In genomic region chr1:24329797-24330543, GRCh38 we compare ENCODE assay signal across 26 cellular contexts. TPM values are rescaled to one million over a fixed set of nuclear protein-coding genes. Genes with fewer than 3 reads are reported as not detected.
A peak's percentile ranks its signal among the peaks of the same experiment; 100 is the strongest.
DNase-seq lines count a peak whose midpoint lies in the region; ATAC-seq and TF ChIP-seq lines count a peak whose summit lies in the region.
"Had no signal": no experiment of that assay in that cellular context is flagged by ENCODE, and none has a peak within 500 bp of the region (broad histone marks: within the 10 kb centered on the region; RNA-seq: fewer than 3 reads in every experiment).

No MANE protein-coding gene starts in this region.

- H3K27ac Mint-ChIP-seq in mesothelial cell of epicardium, result peak overlapping the region; percentile 94
- H3K27ac Mint-ChIP-seq: activated naive CD8-positive, alpha-beta T cell treated with anti-CD3 and anti-CD28 coated beads, Interleukin-2, amount 10 ng/mL, durations not matched to agents 7 days and 5 days; CD8-positive, alpha-beta memory T cell; H9 had no signal

- TF ChIP-seq EP300 in transverse colon (IDR thresholded peaks at IDR 0.05; ENCODE audit: low read depth), result no peak

- H3K4me3 ChIP-seq in RWPE2 (ENCODE audit: severe bottlenecking) (no peak overlapping the region), epithelial cell of esophagus (ENCODE audit: low read length) (no peak overlapping the region), transverse colon (no peak overlapping the region)
- H3K4me3 ChIP-seq: left lung, MG63, mucosa of descending colon, prostate gland, skin epidermis, stomach had no signal

- in situ Hi-C loops in transverse colon (cut with MboI; ENCODE audit: low pct_ligation_motif_present in 1 of 4, low pct_unique_long_range_greater_than_20kb in 1 of 4, low sequenced_read_pairs in 3 of 4), result no loop called here

- H3K4me1 Mint-ChIP-seq in mesothelial cell of epicardium, result peaks cover 41% of the 10 kb centered on the region
- H3K4me1 Mint-ChIP-seq: activated naive CD8-positive, alpha-beta T cell treated with anti-CD3 and anti-CD28 coated beads, Interleukin-2, amount 10 ng/mL, durations not matched to agents 7 days and 5 days; CD8-positive, alpha-beta memory T cell; neural crest cell had no signal

- DNase-seq in EL (peak; percentile 65), RWPE2 (ENCODE audit: low spot score) (no peak), epithelial cell of esophagus (ENCODE audit: low read depth) (peak; percentile 85), mesothelial cell of epicardium (ENCODE audit: low spot score in 2 of 2, unreplicated experiment in 2 of 2) (no peak), transverse colon (no peak)
- DNase-seq in activated CD4-positive, alpha-beta T cell treated with anti-CD3 and anti-CD28 coated beads, Interleukin-2, amount 50 U/mL, for 1 hour, result no peak
- DNase-seq in stimulated activated CD4-positive, alpha-beta T cell treated with anti-CD3 and anti-CD28 coated beads, Interleukin-15, amount 100 ng/mL, for 24 hours, result no peak
- DNase-seq: activated CD4-positive, alpha-beta T cell treated with anti-CD3 and anti-CD28 coated beads for 4 hours; activated naive CD8-positive, alpha-beta T cell treated with anti-CD3 and anti-CD28 coated beads, Interleukin-2, amount 10 ng/mL, durations not matched to agents 7 days and 5 days; AML-193; caudate nucleus; CD8-positive, alpha-beta memory T cell; DMS79 treated with DMSO at 0.1 percent for 48 hours; H9; left lung; MG63; mucosa of descending colon; NCI-H774; stimulated activated CD4-positive, alpha-beta T cell treated with anti-CD3 and anti-CD28 coated beads, Interleukin-4, amount 100 ng/mL, for 4 hours; stomach; T-helper 1 cell; trophoblast cell had no signal

- H3K36me3 Mint-ChIP-seq in mesothelial cell of epicardium, result peaks cover 8% of the 10 kb centered on the region
- H3K36me3 Mint-ChIP-seq: activated naive CD8-positive, alpha-beta T cell treated with anti-CD3 and anti-CD28 coated beads, Interleukin-2, amount 10 ng/mL, durations not matched to agents 7 days and 5 days; CD8-positive, alpha-beta memory T cell had no signal

- intact Hi-C loops in transverse colon (cut with DNase I; ENCODE audit: low total_unique reads), result no loop called here

- TF ChIP-seq CTCF in RWPE2 (IDR thresholded peaks at IDR 0.05; ENCODE audit: poor library complexity, severe bottlenecking), result no peak
- no peak for TF ChIP-seq CTCF in epithelial cell of esophagus (IDR thresholded peaks at IDR 0.05; ENCODE audit: insufficient read depth, low read depth, low read length, missing control alignments)
- TF ChIP-seq CTCF in mesothelial cell of epicardium (IDR thresholded peaks at IDR 0.05; ENCODE audit: unreplicated experiment), result no peak
- no peak for TF ChIP-seq CTCF in transverse colon (IDR thresholded peaks at IDR 0.05)

- no peaks in the 10 kb centered on the region for H3K27me3 ChIP-seq in RWPE2 (ENCODE audit: insufficient read depth, poor library complexity, severe bottlenecking)
- no peaks in the 10 kb centered on the region for H3K27me3 ChIP-seq in transverse colon
- H3K27me3 ChIP-seq: MG63, stomach had no signal

- H3K27ac ChIP-seq in RWPE2 (ENCODE audit: poor library complexity, severe bottlenecking) (peak overlapping the region; percentile 48), transverse colon (no peak overlapping the region)
- H3K27ac ChIP-seq: left lung, prostate gland, skin epidermis, stomach had no signal

- H3K4me1 ChIP-seq in RWPE2 (ENCODE audit: insufficient read depth, poor library complexity, severe bottlenecking) (peaks cover 19% of the 10 kb centered on the region), transverse colon (no peaks in the 10 kb centered on the region)
- H3K4me1 ChIP-seq: left lung, prostate gland, stomach had no signal

- no peak for TF ChIP-seq POLR2A in transverse colon (IDR thresholded peaks at IDR 0.05)

- no peaks in the 10 kb centered on the region for H3K9me3 Mint-ChIP-seq in mesothelial cell of epicardium
- H3K9me3 Mint-ChIP-seq: activated naive CD8-positive, alpha-beta T cell treated with anti-CD3 and anti-CD28 coated beads, Interleukin-2, amount 10 ng/mL, durations not matched to agents 7 days and 5 days; CD8-positive, alpha-beta memory T cell; H9 had no signal

- peaks cover 11% of the 10 kb centered on the region for H3K27me3 Mint-ChIP-seq in mesothelial cell of epicardium (ENCODE audit: low read depth)

- ATAC-seq in RWPE2 (ENCODE audit: low read depth), result peak; percentile 73
- no peak for ATAC-seq in HG03095 (IDR thresholded peaks at IDR 0.05; ENCODE audit: unreplicated experiment)
- ATAC-seq: left lung, mucosa of descending colon had no signal

- WGBS in transverse colon (ENCODE audit: low coverage in 1 of 2), 2 donors, result 92 to 99% methylated on average over 2 of the region's 2 CpGs

- H3K4me3 Mint-ChIP-seq in mesothelial cell of epicardium, result no peak overlapping the region
- H3K4me3 Mint-ChIP-seq: activated naive CD8-positive, alpha-beta T cell treated with anti-CD3 and anti-CD28 coated beads, Interleukin-2, amount 10 ng/mL, durations not matched to agents 7 days and 5 days; CD8-positive, alpha-beta memory T cell; H9; neural crest cell had no signal

- H3K36me3 ChIP-seq in RWPE2 (ENCODE audit: low read depth) (no peaks in the 10 kb centered on the region), transverse colon (no peaks in the 10 kb centered on the region)
- H3K36me3 ChIP-seq: left lung, MG63, prostate gland, stomach had no signal

- no peaks in the 10 kb centered on the region for H3K9me3 ChIP-seq in RWPE2 (ENCODE audit: severe bottlenecking)
- H3K9me3 ChIP-seq in transverse colon, result no peaks in the 10 kb centered on the region
- H3K9me3 ChIP-seq: left lung, MG63, mucosa of descending colon, prostate gland, stomach had no signal

RNA-seq across cellular contexts. Expression of gene GRHL3, which starts 10.8 kb away (rescaled TPM):
- 17.1 to 19.1 TPM (median 17.9 TPM) in 3 replicates for total RNA-seq in mesothelial cell of epicardium
- not detected for total RNA-seq in transverse colon
- total RNA-seq: activated naive CD8-positive, alpha-beta T cell treated with anti-CD3 and anti-CD28 coated beads, Interleukin-2, amount 10 ng/mL, durations not matched to agents 7 days and 5 days had no signal

Comparison
In these comparisons a context has a peak if more than half of its experiments do, and no peak if none do; other contexts are left out.
1. DNase-seq: peak in EL (single experiment) and epithelial cell of esophagus (single experiment); none in RWPE2 (single experiment), mesothelial cell of epicardium (0 of 2), transverse colon (single experiment), activated CD4-positive, alpha-beta T cell treated with anti-CD3 and anti-CD28 coated beads, Interleukin-2, amount 50 U/mL, for 1 hour (single experiment) and stimulated activated CD4-positive, alpha-beta T cell treated with anti-CD3 and anti-CD28 coated beads, Interleukin-15, amount 100 ng/mL, for 24 hours (single experiment).
2. RNA of gene GRHL3, which starts 10.8 kb away (total RNA-seq): 17.1 to 19.1 TPM in mesothelial cell of epicardium; not detected in transverse colon; every median in the first group is over 10 times any median in the second.